Comparison of ENCODE assay signal across 17 cellular contexts in genomic region chr12:93616584-93617101, GRCh38. TPM values are rescaled to one million over a fixed set of nuclear protein-coding genes. Genes with fewer than 3 reads are reported as not detected.
A peak's percentile ranks its signal among the peaks of the same experiment; 100 is the strongest.
DNase-seq lines count a peak whose midpoint lies in the region; ATAC-seq and TF ChIP-seq lines count a peak whose summit lies in the region.
"Had no signal": no experiment of that assay in that cellular context is flagged by ENCODE, and none has a peak within 500 bp of the region (broad histone marks: within the 10 kb centered on the region; RNA-seq: fewer than 3 reads in every experiment).

No MANE protein-coding gene starts in this region.

- DNase-seq in A172 (ENCODE audit: low spot score) (peak; percentile 71), astrocyte of the hippocampus (ENCODE audit: low read depth, low spot score) (peak; percentile 87), thyroid gland (no peak), BE2C (no peak)
- DNase-seq: activated CD8-positive, alpha-beta memory T cell treated with anti-CD3 and anti-CD28 coated beads, Interleukin-2, amount 10 ng/mL, durations not matched to agents 7 days and 5 days; activated naive CD4-positive, alpha-beta T cell treated with anti-CD3 and anti-CD28 coated beads, Interleukin-2, amount 10 ng/mL, durations not matched to agents 7 days and 5 days; islet precursor cell; NCI-H2029 treated with DMSO at 0.1 percent for 48 hours; NCI-H82; psoas muscle; tibial artery had no signal

- H3K27ac ChIP-seq in HUES48 (ENCODE audit: low read depth, low read length) (peak overlapping the region; percentile 86), iPS-20b (ENCODE audit: low read length) (peak overlapping the region; percentile 20), thyroid gland (no peak overlapping the region)
- H3K27ac ChIP-seq: psoas muscle, tibial artery, VCaP had no signal

- H3K4me3 ChIP-seq in HUES48 (ENCODE audit: low read depth, low read length) (no peak overlapping the region), iPS-20b (ENCODE audit: low read length) (peak overlapping the region; percentile 4; the same call in 1 of the 2 replicates), thyroid gland (replicated peaks in 1 of 3) (no peak overlapping the region), BE2C (ENCODE audit: low read depth, low read length) (no peak overlapping the region)
- H3K4me3 ChIP-seq: K562, psoas muscle, tibial artery had no signal

- no peak for TF ChIP-seq POLR2A in thyroid gland (IDR thresholded peaks at IDR 0.05)

- H3K27me3 ChIP-seq in HUES48 (ENCODE audit: control insufficient read depth, insufficient read depth, low read length): no peaks in the 10 kb centered on the region
- no peaks in the 10 kb centered on the region for H3K27me3 ChIP-seq in iPS-20b (ENCODE audit: insufficient read depth, low read length)
- H3K27me3 ChIP-seq in thyroid gland: no peaks in the 10 kb centered on the region
- no peaks in the 10 kb centered on the region for H3K27me3 ChIP-seq in BE2C
- H3K27me3 ChIP-seq: tibial artery had no signal

- ATAC-seq in HG03378 (IDR thresholded peaks at IDR 0.05; ENCODE audit: unreplicated experiment) (no peak), GM18511 (IDR thresholded peaks at IDR 0.05; ENCODE audit: unreplicated experiment) (no peak)
- ATAC-seq: activated CD8-positive, alpha-beta memory T cell treated with anti-CD3 and anti-CD28 coated beads, Interleukin-2, amount 10 ng/mL, durations not matched to agents 7 days and 5 days; K562; psoas muscle had no signal

- 73 to 77% methylated on average over 8 of the region's 8 CpGs for WGBS in thyroid gland, 2 donors

- H3K4me1 ChIP-seq in HUES48 (ENCODE audit: control insufficient read depth, insufficient read depth, low read length): peaks cover 31% of the 10 kb centered on the region
- H3K4me1 ChIP-seq in iPS-20b (ENCODE audit: insufficient read depth, low read length): peaks cover 27% of the 10 kb centered on the region
- H3K4me1 ChIP-seq in thyroid gland: no peaks in the 10 kb centered on the region
- no peaks in the 10 kb centered on the region for H3K4me1 ChIP-seq in BE2C
- H3K4me1 ChIP-seq: psoas muscle had no signal

- H3K9me3 ChIP-seq in HUES48 (ENCODE audit: control insufficient read depth, insufficient read depth, low read length) (no peaks in the 10 kb centered on the region), iPS-20b (ENCODE audit: insufficient read depth, low read depth, low read length) (no peaks in the 10 kb centered on the region), thyroid gland (no peaks in the 10 kb centered on the region), BE2C (no peaks in the 10 kb centered on the region)
- H3K9me3 ChIP-seq: psoas muscle, tibial artery had no signal

- H3K9ac ChIP-seq in HUES48 (ENCODE audit: low read depth, low read length) (no peak overlapping the region), iPS-20b (ENCODE audit: low read depth, low read length) (peak overlapping the region; percentile 6; the same call in 1 of the 2 replicates)

- intact Hi-C loops in thyroid gland (cut with DNase I): no loop called here

- no peaks in the 10 kb centered on the region for H3K36me3 ChIP-seq in HUES48 (ENCODE audit: control insufficient read depth, insufficient read depth, low read length)
- no peaks in the 10 kb centered on the region for H3K36me3 ChIP-seq in iPS-20b (ENCODE audit: insufficient read depth, low read depth, low read length)
- no peaks in the 10 kb centered on the region for H3K36me3 ChIP-seq in thyroid gland
- H3K36me3 ChIP-seq in BE2C: no peaks in the 10 kb centered on the region
- H3K36me3 ChIP-seq: tibial artery had no signal

- no peak for TF ChIP-seq CTCF in thyroid gland (IDR thresholded peaks at IDR 0.05)
- TF ChIP-seq CTCF in BE2C (IDR thresholded peaks at IDR 0.05; ENCODE audit: low read depth, low read length): no peak

RNA-seq across cellular contexts. Expression of gene SOCS2, which starts 44.2 kb away (rescaled TPM):
- total RNA-seq in A172 (2014; rRNA removed; shearing (Covaris generic)): 83.8 and 98.4 TPM in 2 replicates
- total RNA-seq in thyroid gland: 10 to 100 TPM; 28.6 to 79.8 (median 66.9) TPM
- polyA plus RNA-seq in BE2C (2012; ENCODE audit: insufficient read depth, insufficient read length, low read depth): 1.1 TPM

Comparison
In these comparisons a context has a peak if more than half of its experiments do, and no peak if none do; other contexts are left out.
1. DNase-seq: peak in A172 (single experiment) and astrocyte of the hippocampus (single experiment); none in thyroid gland (0 of 2) and BE2C (single experiment).
2. H3K27ac ChIP-seq: peak in HUES48 (single experiment) and iPS-20b (single experiment); none in thyroid gland (0 of 3).